8 cellular contexts compared by ENCODE assay signal in the genomic region with DNA sequence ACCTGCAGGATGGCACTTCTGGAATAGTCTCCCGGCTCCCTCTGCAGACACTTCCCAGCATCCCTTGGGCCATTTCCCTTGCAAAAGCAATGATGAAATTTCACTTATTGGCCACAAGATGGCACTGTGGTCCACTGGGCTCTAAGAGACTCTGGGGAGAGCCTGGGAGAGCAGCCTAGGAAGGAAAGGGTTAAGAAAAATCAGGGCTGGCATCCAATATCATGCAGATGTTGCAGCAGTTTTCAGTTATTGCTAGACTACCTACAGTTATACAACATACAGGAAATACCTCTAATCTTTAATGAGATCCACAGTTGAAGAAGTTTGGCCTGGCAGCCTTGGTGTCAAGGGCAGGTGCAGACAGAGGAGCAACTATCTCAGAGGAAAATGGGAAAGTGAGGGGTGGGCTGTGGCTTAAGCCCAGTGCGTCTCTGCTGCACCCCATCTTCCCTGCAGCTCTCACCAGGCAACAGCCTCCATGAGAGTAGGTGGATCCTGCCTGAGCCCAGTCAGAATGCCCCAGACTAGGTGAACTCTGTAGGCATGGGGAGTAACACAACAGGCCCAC.
DNase-seq lines count a peak whose midpoint lies in the region; ATAC-seq, FAIRE-seq and TF ChIP-seq lines count a peak whose summit lies in the region.

No MANE protein-coding gene starts in this region.

- ATAC-seq in activated T-cell treated with anti-CD3 and anti-CD28 coated beads, Interleukin-2, amount 50 U/mL, for 4 hours = peak; percentile 49 to 61
- ATAC-seq in GM21526 (IDR thresholded peaks at IDR 0.05; ENCODE audit: low FRiP score, unreplicated experiment) (peak; percentile 92), PC-3 (peak; percentile 81), right lobe of liver (peak; percentile 75 to 86 (median 79))

- TF ChIP-seq POLR2A in right lobe of liver (IDR thresholded peaks at IDR 0.05) = no peak

- WGBS in right lobe of liver (ENCODE audit: insufficient coverage, low coverage, low lambda C conversion rate, missing lambda C conversion rate) = 20% methylated on average over 2 of the region's 2 CpGs

- H3K4me2 ChIP-seq in PC-3 (ENCODE audit: low read length) = peak overlapping the region; percentile 67

- CTCF ChIA-PET in PC-3 (lab: Charles Lee) = no interaction called here

- intact Hi-C loops in PC-3 (cut with micrococcal nuclease) = loop anchor here (2.0 kb wide), 2 partner anchors 27 to 123 kb away; no protein-coding TSS in a partner anchor
- intact Hi-C loops in right lobe of liver (cut with DNase I) = no loop called here

- H3K4me3 Mint-ChIP-seq in activated T-cell treated with anti-CD3 and anti-CD28 coated beads, Interleukin-2, amount 50 U/mL, for 4 hours = no peak overlapping the region

- POLR2A ChIA-PET in PC-3 (lab: Charles Lee; ENCODE audit: unreplicated experiment) = no interaction called here

- H3K9me3 ChIP-seq in PC-3 (ENCODE audit: low read length) (no peaks in the 10 kb centered on the region), right lobe of liver (no peaks in the 10 kb centered on the region)

- DNase-seq in activated T-cell treated with anti-CD3 and anti-CD28 coated beads, Interleukin-2, amount 50 U/mL, for 4 hours = no peak
- no peak for DNase-seq in activated T-cell treated with anti-CD3 and anti-CD28 coated beads, Interleukin-2, amount 50 U/mL, for 1 hour
- peak; percentile 92 for DNase-seq in HT-29 (ENCODE audit: low spot score)
- DNase-seq in PC-3 = peak; percentile 78
- DNase-seq in cerebellar cortex (ENCODE audit: low spot score) = peak; percentile 42
- no peak for DNase-seq in right lobe of liver
- peak; percentile 52 for DNase-seq in urothelium cell line (ENCODE audit: low spot score)

- H3K27ac ChIP-seq in PC-3 (ENCODE audit: low read length) (no peak overlapping the region), right lobe of liver (no peak overlapping the region)

- H4K20me1 ChIP-seq in PC-3 (ENCODE audit: low read length) = no peaks in the 10 kb centered on the region

- H3K4me1 Mint-ChIP-seq in activated T-cell treated with anti-CD3 and anti-CD28 coated beads, Interleukin-2, amount 50 U/mL, for 4 hours (ENCODE audit: low read depth) = peaks cover 39% of the 10 kb centered on the region

- no peak overlapping the region for H3K9ac ChIP-seq in PC-3 (ENCODE audit: low read length)

- H3K79me2 ChIP-seq in PC-3 (ENCODE audit: low read length) = no peaks in the 10 kb centered on the region

- H3K27me3 Mint-ChIP-seq in activated T-cell treated with anti-CD3 and anti-CD28 coated beads, Interleukin-2, amount 50 U/mL, for 4 hours (ENCODE audit: low read depth) = peaks cover 3% of the 10 kb centered on the region

- H2AFZ ChIP-seq in PC-3 (ENCODE audit: low read length) = peak overlapping the region; percentile 64

- no peaks in the 10 kb centered on the region for H3K36me3 Mint-ChIP-seq in activated T-cell treated with anti-CD3 and anti-CD28 coated beads, Interleukin-2, amount 50 U/mL, for 4 hours (ENCODE audit: insufficient read depth)

- H3K4me1 ChIP-seq in PC-3 (ENCODE audit: insufficient read depth, low read length) (peaks cover 22% of the 10 kb centered on the region), right lobe of liver (no peaks in the 10 kb centered on the region)

- FAIRE-seq in urothelium cell line (lab: Jason Lieb, UNC) = no peak

- no peak overlapping the region for H3K4me3 ChIP-seq in PC-3 (ENCODE audit: low read length)
- no peak overlapping the region for H3K4me3 ChIP-seq in right lobe of liver

- H3K27me3 ChIP-seq in PC-3 (ENCODE audit: low read length) (no peaks in the 10 kb centered on the region), right lobe of liver (no peaks in the 10 kb centered on the region)

- no TSS peak for BruUV-seq in PC-3 (replicated peaks; lab: Mats Ljungman, UMichigan)

- peak; percentile 85 for TF ChIP-seq CTCF in PC-3 (conservative IDR thresholded peaks at IDR 0.05; ENCODE audit: low read depth, low read length)
- peak; percentile 14 to 76 (median 70) for TF ChIP-seq CTCF in right lobe of liver (IDR thresholded peaks at IDR 0.05)

- H3K36me3 ChIP-seq in PC-3 (ENCODE audit: low read depth, low read length) (no peaks in the 10 kb centered on the region), right lobe of liver (no peaks in the 10 kb centered on the region)

- no peaks in the 10 kb centered on the region for H3F3A ChIP-seq in PC-3 (ENCODE audit: low read length, unreplicated experiment)

- H3K9me2 ChIP-seq in PC-3 (replicated peaks; ENCODE audit: low read length) = no peaks in the 10 kb centered on the region

- H3K9me3 Mint-ChIP-seq in activated T-cell treated with anti-CD3 and anti-CD28 coated beads, Interleukin-2, amount 50 U/mL, for 4 hours = no peaks in the 10 kb centered on the region

Comparison
In these comparisons a context has a peak if more than half of its experiments do, and no peak if none do; other contexts are left out.
1. DNase-seq: peak in HT-29 (single experiment), PC-3 (single experiment), cerebellar cortex (single experiment) and urothelium cell line (single experiment); none in activated T-cell treated with anti-CD3 and anti-CD28 coated beads, Interleukin-2, amount 50 U/mL, for 4 hours (single experiment), activated T-cell treated with anti-CD3 and anti-CD28 coated beads, Interleukin-2, amount 50 U/mL, for 1 hour (single experiment) and right lobe of liver (0 of 3).
2. Peak in every context shown above with its lines, with median percentiles within 50 percentile points of each other: ATAC-seq.